9 cellular contexts compared by ENCODE assay signal in the genomic region with DNA sequence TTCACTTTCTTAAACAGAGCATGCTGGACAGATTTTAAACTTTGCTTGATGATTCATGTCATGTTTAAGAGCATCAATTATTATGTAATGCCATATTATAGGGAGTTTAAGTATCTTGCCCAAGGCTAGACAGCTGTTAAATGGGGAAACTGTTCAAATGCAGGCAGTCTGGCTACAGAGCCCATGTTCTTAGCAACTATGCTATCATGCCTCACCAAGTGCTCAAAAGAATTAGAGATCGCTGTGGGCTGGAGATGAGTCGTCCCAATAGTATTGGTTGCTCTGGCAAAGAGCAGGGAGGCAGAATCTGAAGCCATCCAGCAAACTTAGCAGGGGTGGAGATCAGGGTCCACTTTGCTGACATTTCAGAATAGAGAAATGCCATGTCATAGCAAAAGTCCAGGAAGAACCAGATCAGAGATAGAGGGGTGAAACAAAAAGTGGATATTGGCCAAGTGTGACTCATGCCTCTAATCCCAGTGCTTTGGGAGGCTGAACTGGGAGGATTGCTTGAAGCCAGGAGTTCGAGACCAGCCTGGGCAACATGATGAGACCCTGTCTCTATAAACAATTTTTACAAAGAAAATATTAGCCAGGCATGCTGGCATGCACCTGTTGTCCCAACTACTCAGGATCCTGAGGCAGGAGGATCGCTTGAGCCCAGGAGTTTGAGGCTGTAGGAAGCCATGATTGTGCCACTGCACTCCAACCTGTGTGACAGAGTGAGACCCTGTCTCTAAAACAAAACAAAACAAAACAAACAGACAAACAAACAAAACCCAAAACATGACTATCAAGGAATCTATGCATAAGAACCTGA. TPM values are rescaled to one million over a fixed set of nuclear protein-coding genes. Genes with fewer than 3 reads are reported as not detected.
A peak's percentile ranks its signal among the peaks of the same experiment; 100 is the strongest.
DNase-seq lines count a peak whose midpoint lies in the region; ATAC-seq and TF ChIP-seq lines count a peak whose summit lies in the region.
"Had no signal": no experiment of that assay in that cellular context is flagged by ENCODE, and none has a peak within 500 bp of the region (broad histone marks: within the 10 kb centered on the region; RNA-seq: fewer than 3 reads in every experiment).

No MANE protein-coding gene starts in this region.

- TF ChIP-seq CTCF in AG10803 (conservative IDR thresholded peaks at IDR 0.05; ENCODE audit: low read length) (no peak), lower lobe of right lung (IDR thresholded peaks at IDR 0.05) (no peak), mucosa of descending colon (IDR thresholded peaks at IDR 0.05) (no peak)

- no peaks in the 10 kb centered on the region for H3K4me1 ChIP-seq in lower lobe of right lung
- no peaks in the 10 kb centered on the region for H3K4me1 ChIP-seq in mucosa of descending colon (ENCODE audit: low read depth)

- peaks cover 9% of the 10 kb centered on the region for H3K9me3 ChIP-seq in MG63
- peaks cover 10% of the 10 kb centered on the region for H3K9me3 ChIP-seq in lower lobe of right lung
- no peaks in the 10 kb centered on the region for H3K9me3 ChIP-seq in mucosa of descending colon

- peak; percentile 23 to 57 for ATAC-seq in lower lobe of right lung
- ATAC-seq in GM19455 (IDR thresholded peaks at IDR 0.05; ENCODE audit: unreplicated experiment), result no peak
- ATAC-seq in mucosa of descending colon, result no peak
- ATAC-seq in HG03457 (IDR thresholded peaks at IDR 0.05; ENCODE audit: unreplicated experiment), result no peak

- H3K36me3 ChIP-seq in MG63, result no peaks in the 10 kb centered on the region
- no peaks in the 10 kb centered on the region for H3K36me3 ChIP-seq in lower lobe of right lung
- no peaks in the 10 kb centered on the region for H3K36me3 ChIP-seq in mucosa of descending colon (ENCODE audit: low read depth)

- intact Hi-C loops in lower lobe of right lung (cut with DNase I), result no loop called here
- intact Hi-C loops in mucosa of descending colon (cut with DNase I, micrococcal nuclease), result no loop called here

- H3K4me3 ChIP-seq in AG10803 (ENCODE audit: low read length) (no peak overlapping the region), MG63 (no peak overlapping the region), lower lobe of right lung (no peak overlapping the region), mucosa of descending colon (no peak overlapping the region)

- DNase-seq in AG10803 (ENCODE audit: low read depth), result peak; percentile 84
- DNase-seq in MG63, result peak; percentile 89
- peak; percentile 73 for DNase-seq in brain pericyte (ENCODE audit: low read depth, low spot score)
- DNase-seq in lower lobe of right lung, result no peak
- DNase-seq in mucosa of descending colon, result no peak
- no peak for DNase-seq in activated effector memory CD4-positive, alpha-beta T cell treated with Interleukin-2 at 50 U/mL for 16 hours
- DNase-seq: T-helper 9 cell had no signal

- no peak overlapping the region for H3K27ac ChIP-seq in lower lobe of right lung

- H3K27me3 ChIP-seq in MG63 (no peaks in the 10 kb centered on the region), lower lobe of right lung (ENCODE audit: low read depth) (no peaks in the 10 kb centered on the region)

RNA-seq across cellular contexts. Expression of a gene that starts 57.8 kb away (rescaled TPM):
- 38.3 and 60.4 TPM in 2 replicates for total RNA-seq in MG63 (2014; rRNA removed; shearing (Covaris generic); ENCODE audit: low replicate concordance)
- total RNA-seq in lower lobe of right lung (7.9 TPM), mucosa of descending colon (1 to 10 TPM; 2.7 to 4.4 (median 4.2) TPM)

Comparison
In these comparisons a context has a peak if more than half of its experiments do, and no peak if none do; other contexts are left out.
1. DNase-seq: peak in AG10803 (single experiment), MG63 (single experiment) and brain pericyte (single experiment); none in lower lobe of right lung (single experiment), mucosa of descending colon (0 of 3) and activated effector memory CD4-positive, alpha-beta T cell treated with Interleukin-2 at 50 U/mL for 16 hours (single experiment).
2. ATAC-seq: peak in lower lobe of right lung (2 of 2); none in GM19455 (single experiment), mucosa of descending colon (single experiment) and HG03457 (single experiment).